10 cellular contexts compared by ENCODE assay signal in genomic region chr14:104797112-104798044, GRCh38. TPM values are rescaled to one million over a fixed set of nuclear protein-coding genes. Genes with fewer than 3 reads are reported as not detected.
DNase-seq lines count a peak whose midpoint lies in the region; ATAC-seq and TF ChIP-seq lines count a peak whose summit lies in the region.
"Had no signal": no experiment of that assay in that cellular context is flagged by ENCODE, and none has a peak within 500 bp of the region (broad histone marks: within the 10 kb centered on the region; RNA-seq: fewer than 3 reads in every experiment).

No MANE protein-coding gene starts in this region.

- H3K9me3 ChIP-seq in NT2/D1 (ENCODE audit: insufficient read depth, low read length) (no peaks in the 10 kb centered on the region), prostate gland (no peaks in the 10 kb centered on the region)
- H3K9me3 ChIP-seq: ovary had no signal

- intact Hi-C loops in prostate gland (cut with DNase I): no loop called here

- no peak for TF ChIP-seq POLR2A in prostate gland (IDR thresholded peaks at IDR 0.05)

- peak overlapping the region; percentile 89 to 99 for H3K27ac ChIP-seq in prostate gland
- H3K27ac ChIP-seq: epithelial cell of prostate had no signal

- peak; percentile 56 for DNase-seq in DMS53 treated with DMSO at 0.1 percent for 48 hours (lab: John Stamatoyannopoulos, UW; ENCODE audit: unreplicated experiment)
- no peak for DNase-seq in NT2/D1 (ENCODE audit: low read depth, low spot score)
- DNase-seq in glomerular visceral epithelial cell (ENCODE audit: extremely low spot score): peak; percentile 38
- no peak for DNase-seq in prostate gland (ENCODE audit: low spot score)
- no peak for DNase-seq in NCI-H1436 (lab: John Stamatoyannopoulos, UW)
- no peak for DNase-seq in H4 (ENCODE audit: low spot score)
- DNase-seq in ACHN: no peak
- DNase-seq: ovary had no signal

- H3K9ac ChIP-seq in NT2/D1 (ENCODE audit: insufficient read length, low read depth): peak overlapping the region; percentile 61

- H3K27me3 ChIP-seq in NT2/D1 (ENCODE audit: insufficient read depth, insufficient read length) (peaks cover 30% of the 10 kb centered on the region), prostate gland (replicated peaks; ENCODE audit: insufficient read depth) (no peaks in the 10 kb centered on the region)
- H3K27me3 ChIP-seq: ovary had no signal

- no peak for ATAC-seq in GM21447 (IDR thresholded peaks at IDR 0.05; ENCODE audit: unreplicated experiment)

- H3K36me3 ChIP-seq in NT2/D1 (ENCODE audit: insufficient read depth, insufficient read length, low read length) (peaks cover 14% of the 10 kb centered on the region), prostate gland (no peaks in the 10 kb centered on the region)
- H3K36me3 ChIP-seq: ovary had no signal

- TF ChIP-seq CTCF in prostate gland (IDR thresholded peaks at IDR 0.05): no peak

- in situ Hi-C loops in ACHN (cut with HindIII; ENCODE audit: low pct_ligation_motif_present, low pct_unique_long_range_greater_than_20kb, low sequenced_read_pairs): no loop called here

- WGBS in prostate gland: 56% methylated on average over 13 of the region's 18 CpGs

- H3K4me3 ChIP-seq in NT2/D1 (ENCODE audit: insufficient read length, low read depth) (peak overlapping the region; percentile 3), prostate gland (no peak overlapping the region)
- H3K4me3 ChIP-seq: ovary had no signal

- H3K4me1 ChIP-seq in NT2/D1 (ENCODE audit: insufficient read depth, insufficient read length) (peaks cover 40% of the 10 kb centered on the region), prostate gland (replicated peaks) (peaks cover 39% of the 10 kb centered on the region)

RNA-seq across cellular contexts. Expression of gene AKT1, which starts 1.8 kb away (rescaled TPM):
- total RNA-seq in prostate gland: 100 to 1,000 TPM; 154 to 200 TPM
- 86.5 and 127 TPM in 2 replicates for total RNA-seq in H4 (2014; rRNA removed; shearing (Covaris generic))

RNA-seq across cellular contexts. Expression of gene ZBTB42, which starts 3.5 kb away (rescaled TPM):
- total RNA-seq in prostate gland: 10 to 100 TPM; 28.4 to 40.9 TPM
- total RNA-seq in H4 (2014; rRNA removed; shearing (Covaris generic)): 0.83 and 2.9 TPM in 2 replicates

RNA-seq across cellular contexts. Expression of gene SIVA1, which starts 44.4 kb away (rescaled TPM):
- total RNA-seq in prostate gland: 100 to 1,000 TPM; 249 to 514 TPM
- 286 and 381 TPM in 2 replicates for total RNA-seq in H4 (2014; rRNA removed; shearing (Covaris generic))

Comparison
In these comparisons a context has a peak if more than half of its experiments do, and no peak if none do; other contexts are left out.
1. DNase-seq: peak in DMS53 treated with DMSO at 0.1 percent for 48 hours (single experiment) and glomerular visceral epithelial cell (single experiment); none in NT2/D1 (single experiment), prostate gland (single experiment), NCI-H1436 (single experiment), H4 (single experiment) and ACHN (single experiment).